ENCODE assay signal across 1 cellular context in the genomic region with DNA sequence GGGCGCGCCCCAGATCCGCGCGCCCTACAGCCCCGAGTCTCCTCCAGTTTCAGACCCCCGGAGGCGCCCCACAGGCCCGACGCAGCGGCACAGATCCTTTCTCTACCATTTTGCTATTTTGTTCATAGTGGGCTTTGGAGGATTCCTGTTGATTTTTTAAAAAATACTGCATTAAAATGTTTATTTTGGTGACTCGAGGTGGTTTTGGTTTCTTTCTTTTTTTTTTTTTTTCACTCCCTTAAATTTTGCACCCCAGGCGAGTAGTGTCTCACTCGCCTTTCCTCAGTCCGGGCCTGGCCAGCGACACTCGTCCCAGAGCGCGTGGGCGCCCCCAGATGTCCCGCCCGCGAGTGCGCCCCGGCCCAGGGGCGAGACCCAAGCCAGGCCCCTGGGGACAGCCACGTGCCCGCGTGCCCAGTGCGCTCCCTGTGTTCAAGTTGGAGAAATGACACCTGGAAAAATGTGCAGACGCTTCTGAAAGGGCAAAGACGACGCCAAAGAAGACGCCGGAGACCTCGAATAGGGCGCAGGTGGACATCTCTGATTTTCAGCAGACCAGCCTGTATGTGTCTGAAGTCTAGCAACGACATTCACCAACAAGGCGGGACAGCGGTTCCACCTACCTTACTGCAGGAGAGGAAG.
TF ChIP-seq lines count a peak whose summit lies in the region.

No MANE protein-coding gene starts in this region.

TF ChIP-seq in GM12878, 131 proteins besides CTCF, POLR2A, EP300 and RAD21 (continued from another document and continues in another):
- TF ChIP-seq, protein P1, sequence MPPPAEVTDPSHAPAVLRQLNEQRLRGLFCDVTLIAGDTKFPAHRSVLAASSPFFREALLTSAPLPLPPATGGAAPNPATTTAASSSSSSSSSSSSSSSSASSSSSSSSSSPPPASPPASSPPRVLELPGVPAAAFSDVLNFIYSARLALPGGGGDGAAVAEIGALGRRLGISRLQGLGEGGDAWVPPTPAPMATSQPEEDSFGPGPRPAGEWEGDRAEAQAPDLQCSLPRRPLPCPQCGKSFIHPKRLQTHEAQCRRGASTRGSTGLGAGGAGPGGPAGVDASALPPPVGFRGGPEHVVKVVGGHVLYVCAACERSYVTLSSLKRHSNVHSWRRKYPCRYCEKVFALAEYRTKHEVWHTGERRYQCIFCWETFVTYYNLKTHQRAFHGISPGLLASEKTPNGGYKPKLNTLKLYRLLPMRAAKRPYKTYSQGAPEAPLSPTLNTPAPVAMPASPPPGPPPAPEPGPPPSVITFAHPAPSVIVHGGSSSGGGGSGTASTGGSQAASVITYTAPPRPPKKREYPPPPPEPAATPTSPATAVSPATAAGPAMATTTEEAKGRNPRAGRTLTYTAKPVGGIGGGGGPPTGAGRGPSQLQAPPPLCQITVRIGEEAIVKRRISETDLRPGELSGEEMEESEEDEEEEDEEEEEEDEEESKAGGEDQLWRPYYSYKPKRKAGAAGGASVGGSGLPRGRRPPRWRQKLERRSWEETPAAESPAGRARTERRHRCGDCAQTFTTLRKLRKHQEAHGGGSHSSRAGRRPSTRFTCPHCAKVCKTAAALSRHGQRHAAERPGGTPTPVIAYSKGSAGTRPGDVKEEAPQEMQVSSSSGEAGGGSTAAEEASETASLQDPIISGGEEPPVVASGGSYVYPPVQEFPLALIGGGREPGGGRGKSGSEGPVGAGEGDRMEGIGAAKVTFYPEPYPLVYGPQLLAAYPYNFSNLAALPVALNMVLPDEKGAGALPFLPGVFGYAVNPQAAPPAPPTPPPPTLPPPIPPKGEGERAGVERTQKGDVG (CRISPR knock-in tag; IDR thresholded peaks at IDR 0.05) = no peak
- no peak for TF ChIP-seq JUNB (IDR thresholded peaks at IDR 0.05)
- TF ChIP-seq NR2F1 (conservative IDR thresholded peaks at IDR 0.05) = peak; percentile 49
- TF ChIP-seq JUND (IDR thresholded peaks at IDR 0.05; ENCODE audit: low read depth, low read length) = no peak
- peak; percentile 81 for TF ChIP-seq HDAC6 (IDR thresholded peaks at IDR 0.05; ENCODE audit: unreplicated experiment)
- TF ChIP-seq PAX8 (IDR thresholded peaks at IDR 0.05) = no peak
- no peak for TF ChIP-seq CBX3 (IDR thresholded peaks at IDR 0.05; ENCODE audit: borderline replicate concordance, low read depth)
- no peak; the same call in 1 of the 2 replicates for TF ChIP-seq EED (IDR thresholded peaks at IDR 0.05; ENCODE audit: low read depth)
- no peak for TF ChIP-seq SREBF2 (IDR thresholded peaks at IDR 0.05; ENCODE audit: low read length)
- no peak; the same call in 1 of the 2 replicates for TF ChIP-seq CREB1 (IDR thresholded peaks at IDR 0.05; ENCODE audit: low read depth)
- peak; percentile 70; the same call in 1 of the 2 replicates for TF ChIP-seq POLR2AphosphoS5 (IDR thresholded peaks at IDR 0.05; ENCODE audit: low read length)
- TF ChIP-seq ZNF24 (IDR thresholded peaks at IDR 0.05) = no peak
- TF ChIP-seq EZH2 (IDR thresholded peaks at IDR 0.05; ENCODE audit: borderline replicate concordance, control insufficient read depth, low read depth, low read length) = no peak
- no peak for TF ChIP-seq MTA2 (IDR thresholded peaks at IDR 0.05; ENCODE audit: low read depth)
- TF ChIP-seq YBX1 (IDR thresholded peaks at IDR 0.05) = no peak
- TF ChIP-seq CHD2 (IDR thresholded peaks at IDR 0.05; ENCODE audit: borderline replicate concordance, low read depth, low read length) = no peak
- no peak for TF ChIP-seq HCFC1 (IDR thresholded peaks at IDR 0.05; ENCODE audit: low read length)
- TF ChIP-seq, protein P2, sequence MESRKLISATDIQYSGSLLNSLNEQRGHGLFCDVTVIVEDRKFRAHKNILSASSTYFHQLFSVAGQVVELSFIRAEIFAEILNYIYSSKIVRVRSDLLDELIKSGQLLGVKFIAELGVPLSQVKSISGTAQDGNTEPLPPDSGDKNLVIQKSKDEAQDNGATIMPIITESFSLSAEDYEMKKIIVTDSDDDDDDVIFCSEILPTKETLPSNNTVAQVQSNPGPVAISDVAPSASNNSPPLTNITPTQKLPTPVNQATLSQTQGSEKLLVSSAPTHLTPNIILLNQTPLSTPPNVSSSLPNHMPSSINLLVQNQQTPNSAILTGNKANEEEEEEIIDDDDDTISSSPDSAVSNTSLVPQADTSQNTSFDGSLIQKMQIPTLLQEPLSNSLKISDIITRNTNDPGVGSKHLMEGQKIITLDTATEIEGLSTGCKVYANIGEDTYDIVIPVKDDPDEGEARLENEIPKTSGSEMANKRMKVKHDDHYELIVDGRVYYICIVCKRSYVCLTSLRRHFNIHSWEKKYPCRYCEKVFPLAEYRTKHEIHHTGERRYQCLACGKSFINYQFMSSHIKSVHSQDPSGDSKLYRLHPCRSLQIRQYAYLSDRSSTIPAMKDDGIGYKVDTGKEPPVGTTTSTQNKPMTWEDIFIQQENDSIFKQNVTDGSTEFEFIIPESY (IDR thresholded peaks at IDR 0.05) = peak; percentile 51; the same call in 1 of the 2 replicates
- no peak for TF ChIP-seq NFXL1 (IDR thresholded peaks at IDR 0.05; ENCODE audit: borderline replicate concordance)
- no peak for TF ChIP-seq POLR2AphosphoS2 (IDR thresholded peaks at IDR 0.05; ENCODE audit: low read depth, low read length)
- no peak for TF ChIP-seq GABPA (IDR thresholded peaks at IDR 0.05; ENCODE audit: low read depth)
- TF ChIP-seq ZNF274 (IDR thresholded peaks at IDR 0.05; ENCODE audit: insufficient read depth, insufficient read length) = no peak
- TF ChIP-seq KAT2A (conservative IDR thresholded peaks at IDR 0.05; ENCODE audit: control insufficient read depth, low read depth, low read length) = no peak
- no peak for TF ChIP-seq RBBP5 (conservative IDR thresholded peaks at IDR 0.05)
- TF ChIP-seq, protein P3, sequence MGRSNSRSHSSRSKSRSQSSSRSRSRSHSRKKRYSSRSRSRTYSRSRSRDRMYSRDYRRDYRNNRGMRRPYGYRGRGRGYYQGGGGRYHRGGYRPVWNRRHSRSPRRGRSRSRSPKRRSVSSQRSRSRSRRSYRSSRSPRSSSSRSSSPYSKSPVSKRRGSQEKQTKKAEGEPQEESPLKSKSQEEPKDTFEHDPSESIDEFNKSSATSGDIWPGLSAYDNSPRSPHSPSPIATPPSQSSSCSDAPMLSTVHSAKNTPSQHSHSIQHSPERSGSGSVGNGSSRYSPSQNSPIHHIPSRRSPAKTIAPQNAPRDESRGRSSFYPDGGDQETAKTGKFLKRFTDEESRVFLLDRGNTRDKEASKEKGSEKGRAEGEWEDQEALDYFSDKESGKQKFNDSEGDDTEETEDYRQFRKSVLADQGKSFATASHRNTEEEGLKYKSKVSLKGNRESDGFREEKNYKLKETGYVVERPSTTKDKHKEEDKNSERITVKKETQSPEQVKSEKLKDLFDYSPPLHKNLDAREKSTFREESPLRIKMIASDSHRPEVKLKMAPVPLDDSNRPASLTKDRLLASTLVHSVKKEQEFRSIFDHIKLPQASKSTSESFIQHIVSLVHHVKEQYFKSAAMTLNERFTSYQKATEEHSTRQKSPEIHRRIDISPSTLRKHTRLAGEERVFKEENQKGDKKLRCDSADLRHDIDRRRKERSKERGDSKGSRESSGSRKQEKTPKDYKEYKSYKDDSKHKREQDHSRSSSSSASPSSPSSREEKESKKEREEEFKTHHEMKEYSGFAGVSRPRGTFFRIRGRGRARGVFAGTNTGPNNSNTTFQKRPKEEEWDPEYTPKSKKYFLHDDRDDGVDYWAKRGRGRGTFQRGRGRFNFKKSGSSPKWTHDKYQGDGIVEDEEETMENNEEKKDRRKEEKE (IDR thresholded peaks at IDR 0.05) = no peak
- TF ChIP-seq MYB (IDR thresholded peaks at IDR 0.05; ENCODE audit: borderline replicate concordance, low read depth, low read length) = no peak
- TF ChIP-seq, protein P4, sequence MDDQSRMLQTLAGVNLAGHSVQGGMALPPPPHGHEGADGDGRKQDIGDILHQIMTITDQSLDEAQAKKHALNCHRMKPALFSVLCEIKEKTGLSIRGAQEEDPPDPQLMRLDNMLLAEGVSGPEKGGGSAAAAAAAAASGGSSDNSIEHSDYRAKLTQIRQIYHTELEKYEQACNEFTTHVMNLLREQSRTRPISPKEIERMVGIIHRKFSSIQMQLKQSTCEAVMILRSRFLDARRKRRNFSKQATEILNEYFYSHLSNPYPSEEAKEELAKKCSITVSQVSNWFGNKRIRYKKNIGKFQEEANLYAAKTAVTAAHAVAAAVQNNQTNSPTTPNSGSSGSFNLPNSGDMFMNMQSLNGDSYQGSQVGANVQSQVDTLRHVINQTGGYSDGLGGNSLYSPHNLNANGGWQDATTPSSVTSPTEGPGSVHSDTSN (IDR thresholded peaks at IDR 0.05; ENCODE audit: insufficient replicate concordance, low read depth, low read length) = no peak
- 0 out of 2 replicates have a peak, but pooled peaks have one; percentile 33 for TF ChIP-seq RAD51 (IDR thresholded peaks at IDR 0.05)
- peak; percentile 33 for TF ChIP-seq MYC (IDR thresholded peaks at IDR 0.05; ENCODE audit: insufficient read depth, insufficient read length, insufficient replicate concordance, low read length, severe bottlenecking)
- no peak for TF ChIP-seq SUZ12 (IDR thresholded peaks at IDR 0.05; ENCODE audit: unreplicated experiment)
- TF ChIP-seq, protein P5, sequence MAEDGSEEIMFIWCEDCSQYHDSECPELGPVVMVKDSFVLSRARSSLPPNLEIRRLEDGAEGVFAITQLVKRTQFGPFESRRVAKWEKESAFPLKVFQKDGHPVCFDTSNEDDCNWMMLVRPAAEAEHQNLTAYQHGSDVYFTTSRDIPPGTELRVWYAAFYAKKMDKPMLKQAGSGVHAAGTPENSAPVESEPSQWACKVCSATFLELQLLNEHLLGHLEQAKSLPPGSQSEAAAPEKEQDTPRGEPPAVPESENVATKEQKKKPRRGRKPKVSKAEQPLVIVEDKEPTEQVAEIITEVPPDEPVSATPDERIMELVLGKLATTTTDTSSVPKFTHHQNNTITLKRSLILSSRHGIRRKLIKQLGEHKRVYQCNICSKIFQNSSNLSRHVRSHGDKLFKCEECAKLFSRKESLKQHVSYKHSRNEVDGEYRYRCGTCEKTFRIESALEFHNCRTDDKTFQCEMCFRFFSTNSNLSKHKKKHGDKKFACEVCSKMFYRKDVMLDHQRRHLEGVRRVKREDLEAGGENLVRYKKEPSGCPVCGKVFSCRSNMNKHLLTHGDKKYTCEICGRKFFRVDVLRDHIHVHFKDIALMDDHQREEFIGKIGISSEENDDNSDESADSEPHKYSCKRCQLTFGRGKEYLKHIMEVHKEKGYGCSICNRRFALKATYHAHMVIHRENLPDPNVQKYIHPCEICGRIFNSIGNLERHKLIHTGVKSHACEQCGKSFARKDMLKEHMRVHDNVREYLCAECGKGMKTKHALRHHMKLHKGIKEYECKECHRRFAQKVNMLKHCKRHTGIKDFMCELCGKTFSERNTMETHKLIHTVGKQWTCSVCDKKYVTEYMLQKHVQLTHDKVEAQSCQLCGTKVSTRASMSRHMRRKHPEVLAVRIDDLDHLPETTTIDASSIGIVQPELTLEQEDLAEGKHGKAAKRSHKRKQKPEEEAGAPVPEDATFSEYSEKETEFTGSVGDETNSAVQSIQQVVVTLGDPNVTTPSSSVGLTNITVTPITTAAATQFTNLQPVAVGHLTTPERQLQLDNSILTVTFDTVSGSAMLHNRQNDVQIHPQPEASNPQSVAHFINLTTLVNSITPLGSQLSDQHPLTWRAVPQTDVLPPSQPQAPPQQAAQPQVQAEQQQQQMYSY (CRISPR knock-in tag; IDR thresholded peaks at IDR 0.05) = no peak
- TF ChIP-seq WRNIP1 (IDR thresholded peaks at IDR 0.05; ENCODE audit: borderline replicate concordance, low read depth, low read length) = no peak
- no peak for TF ChIP-seq SIX5 (IDR thresholded peaks at IDR 0.05; ENCODE audit: low read depth, low read length, severe bottlenecking)
- TF ChIP-seq, protein P6, sequence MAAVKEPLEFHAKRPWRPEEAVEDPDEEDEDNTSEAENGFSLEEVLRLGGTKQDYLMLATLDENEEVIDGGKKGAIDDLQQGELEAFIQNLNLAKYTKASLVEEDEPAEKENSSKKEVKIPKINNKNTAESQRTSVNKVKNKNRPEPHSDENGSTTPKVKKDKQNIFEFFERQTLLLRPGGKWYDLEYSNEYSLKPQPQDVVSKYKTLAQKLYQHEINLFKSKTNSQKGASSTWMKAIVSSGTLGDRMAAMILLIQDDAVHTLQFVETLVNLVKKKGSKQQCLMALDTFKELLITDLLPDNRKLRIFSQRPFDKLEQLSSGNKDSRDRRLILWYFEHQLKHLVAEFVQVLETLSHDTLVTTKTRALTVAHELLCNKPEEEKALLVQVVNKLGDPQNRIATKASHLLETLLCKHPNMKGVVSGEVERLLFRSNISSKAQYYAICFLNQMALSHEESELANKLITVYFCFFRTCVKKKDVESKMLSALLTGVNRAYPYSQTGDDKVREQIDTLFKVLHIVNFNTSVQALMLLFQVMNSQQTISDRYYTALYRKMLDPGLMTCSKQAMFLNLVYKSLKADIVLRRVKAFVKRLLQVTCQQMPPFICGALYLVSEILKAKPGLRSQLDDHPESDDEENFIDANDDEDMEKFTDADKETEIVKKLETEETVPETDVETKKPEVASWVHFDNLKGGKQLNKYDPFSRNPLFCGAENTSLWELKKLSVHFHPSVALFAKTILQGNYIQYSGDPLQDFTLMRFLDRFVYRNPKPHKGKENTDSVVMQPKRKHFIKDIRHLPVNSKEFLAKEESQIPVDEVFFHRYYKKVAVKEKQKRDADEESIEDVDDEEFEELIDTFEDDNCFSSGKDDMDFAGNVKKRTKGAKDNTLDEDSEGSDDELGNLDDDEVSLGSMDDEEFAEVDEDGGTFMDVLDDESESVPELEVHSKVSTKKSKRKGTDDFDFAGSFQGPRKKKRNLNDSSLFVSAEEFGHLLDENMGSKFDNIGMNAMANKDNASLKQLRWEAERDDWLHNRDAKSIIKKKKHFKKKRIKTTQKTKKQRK (IDR thresholded peaks at IDR 0.05; ENCODE audit: low read depth, low read length) = no peak
- no peak for TF ChIP-seq ZNF217 (IDR thresholded peaks at IDR 0.05)
- TF ChIP-seq YY1 (IDR thresholded peaks at IDR 0.05; ENCODE audit: low read depth, low read length) = no peak
- TF ChIP-seq POU2F2 (IDR thresholded peaks at IDR 0.05; ENCODE audit: borderline replicate concordance, low read depth, low read length) = peak; percentile 14; the same call in 1 of the 3 replicates
- TF ChIP-seq CHD1 (IDR thresholded peaks at IDR 0.05; ENCODE audit: low read depth, low read length) = no peak
- TF ChIP-seq, protein P7, sequence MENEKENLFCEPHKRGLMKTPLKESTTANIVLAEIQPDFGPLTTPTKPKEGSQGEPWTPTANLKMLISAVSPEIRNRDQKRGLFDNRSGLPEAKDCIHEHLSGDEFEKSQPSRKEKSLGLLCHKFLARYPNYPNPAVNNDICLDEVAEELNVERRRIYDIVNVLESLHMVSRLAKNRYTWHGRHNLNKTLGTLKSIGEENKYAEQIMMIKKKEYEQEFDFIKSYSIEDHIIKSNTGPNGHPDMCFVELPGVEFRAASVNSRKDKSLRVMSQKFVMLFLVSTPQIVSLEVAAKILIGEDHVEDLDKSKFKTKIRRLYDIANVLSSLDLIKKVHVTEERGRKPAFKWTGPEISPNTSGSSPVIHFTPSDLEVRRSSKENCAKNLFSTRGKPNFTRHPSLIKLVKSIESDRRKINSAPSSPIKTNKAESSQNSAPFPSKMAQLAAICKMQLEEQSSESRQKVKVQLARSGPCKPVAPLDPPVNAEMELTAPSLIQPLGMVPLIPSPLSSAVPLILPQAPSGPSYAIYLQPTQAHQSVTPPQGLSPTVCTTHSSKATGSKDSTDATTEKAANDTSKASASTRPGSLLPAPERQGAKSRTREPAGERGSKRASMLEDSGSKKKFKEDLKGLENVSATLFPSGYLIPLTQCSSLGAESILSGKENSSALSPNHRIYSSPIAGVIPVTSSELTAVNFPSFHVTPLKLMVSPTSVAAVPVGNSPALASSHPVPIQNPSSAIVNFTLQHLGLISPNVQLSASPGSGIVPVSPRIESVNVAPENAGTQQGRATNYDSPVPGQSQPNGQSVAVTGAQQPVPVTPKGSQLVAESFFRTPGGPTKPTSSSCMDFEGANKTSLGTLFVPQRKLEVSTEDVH (IDR thresholded peaks at IDR 0.05; ENCODE audit: low read depth, partially characterized antibody) = peak; percentile 51
- TF ChIP-seq KLF5 (IDR thresholded peaks at IDR 0.05; ENCODE audit: partially characterized antibody) = no peak
- no peak; the same call in 1 of the 2 replicates for TF ChIP-seq PML (IDR thresholded peaks at IDR 0.05; ENCODE audit: low read length)
- TF ChIP-seq RELA (IDR thresholded peaks at IDR 0.05; ENCODE audit: borderline replicate concordance, partially characterized antibody) = peak; percentile 58
